In the genomic region with DNA sequence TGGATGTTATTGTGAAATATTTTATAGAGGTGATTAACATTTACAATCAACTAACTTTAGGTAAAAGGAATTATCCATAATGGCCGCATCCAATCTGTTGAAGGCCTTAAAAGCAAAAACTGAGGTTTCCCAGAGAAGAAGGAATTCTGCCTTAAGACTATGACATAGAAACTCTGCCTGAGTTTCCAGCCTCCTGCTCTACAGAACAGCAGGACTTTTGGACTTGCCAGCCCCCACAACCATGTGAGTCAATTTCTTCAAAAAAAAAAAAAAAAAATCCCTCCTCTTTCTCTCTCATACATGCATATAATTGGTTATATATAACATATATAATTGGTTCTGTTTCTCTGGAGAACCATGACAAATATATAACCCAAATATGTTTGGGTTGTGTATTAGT, we compare ENCODE assay signal across 11 cellular contexts.
"Had no signal": no experiment of that assay in that cellular context is flagged by ENCODE, and none has a peak within 500 bp of the region (broad histone marks: within the 10 kb centered on the region; RNA-seq: fewer than 3 reads in every experiment).

No MANE protein-coding gene starts in this region.

- H3K4me1 ChIP-seq: HAP-1 had no signal

- H3K4me3 ChIP-seq: GM23248, GM23338, HAP-1 had no signal

- H2AFZ ChIP-seq: GM23248, GM23338 had no signal

- ATAC-seq: GM23338, HCT116 had no signal

- H3K27ac ChIP-seq: GM23248 had no signal

- DNase-seq: GM23248, GOT3, H7, H9, HCEC 1CT, HFFc6 had no signal

- H3K9me3 Mint-ChIP-seq: GM23338, HFFc6 had no signal

- H3K9ac ChIP-seq: GM23248 had no signal

- H3K9me3 ChIP-seq: HAP-1 had no signal

- H3K4me3 Mint-ChIP-seq: GM23338, H9, HFFc6 had no signal

- H3K27ac Mint-ChIP-seq: GM23338, H9, HFFc6 had no signal

- H3K4me2 ChIP-seq: GM23338 had no signal

- FAIRE-seq: H1, H54 had no signal
